In the genomic region with DNA sequence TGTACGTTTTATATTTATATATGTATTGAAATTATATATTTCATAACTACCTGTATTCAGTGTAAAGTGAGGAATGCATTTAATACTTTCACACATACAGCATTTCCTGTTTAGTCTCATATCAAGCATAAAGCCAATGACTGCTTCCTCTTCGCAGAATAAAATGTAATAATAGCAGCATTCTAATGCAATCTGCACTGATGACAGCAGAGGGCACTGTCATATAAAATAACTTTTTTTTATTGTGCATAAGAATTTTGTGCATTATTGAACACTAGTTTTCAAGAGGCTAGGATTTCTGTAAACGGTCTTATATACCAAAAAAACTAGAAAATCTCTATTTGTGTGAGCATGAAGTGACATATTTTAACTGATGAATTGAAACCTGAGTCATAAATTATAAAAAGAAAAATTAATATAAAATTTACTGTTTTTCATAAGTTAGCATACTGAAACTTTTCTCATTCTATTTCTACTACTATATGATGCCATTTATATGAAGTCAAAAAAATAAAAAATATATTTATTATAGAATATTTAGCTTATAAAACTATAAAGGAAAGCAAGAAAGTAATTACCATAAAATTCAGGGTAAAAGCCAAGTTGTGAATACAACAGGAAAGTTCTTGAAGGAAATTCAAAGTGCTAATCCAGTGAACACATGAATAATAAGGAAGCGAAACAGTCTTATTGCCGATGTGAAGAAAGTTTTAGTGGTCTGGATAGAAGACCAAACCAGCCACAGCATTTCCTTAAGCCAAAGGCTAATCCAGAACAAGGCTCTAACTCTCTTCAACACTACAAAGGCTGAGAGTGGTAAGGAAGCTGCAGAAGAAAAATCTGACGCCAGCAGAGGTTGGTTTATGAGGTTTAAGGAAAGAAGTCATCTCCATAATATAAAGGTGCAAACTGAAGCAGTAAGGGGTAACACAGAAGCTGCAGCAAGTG, we compare ENCODE assay signal across 8 cellular contexts. TPM values are rescaled to one million over a fixed set of nuclear protein-coding genes. Genes with fewer than 3 reads are reported as not detected.
A peak's percentile ranks its signal among the peaks of the same experiment; 100 is the strongest.
DNase-seq lines count a peak whose midpoint lies in the region; ATAC-seq and TF ChIP-seq lines count a peak whose summit lies in the region.

No MANE protein-coding gene starts in this region.

- DNase-seq in activated gamma-delta T cell treated with Interleukin-2 at 50 U/mL for 16 hours: peak; percentile 16
- DNase-seq in activated gamma-delta T cell (lab: John Stamatoyannopoulos, UW): no peak
- peak; percentile 15 for DNase-seq in HFF-Myc (ENCODE audit: extremely low read depth, low read depth)
- DNase-seq in NCI-H1048 (lab: John Stamatoyannopoulos, UW): peak; percentile 3
- DNase-seq in WTC11 (ENCODE audit: low spot score): no peak
- no peak for DNase-seq in endodermal cell
- peak; percentile 62 for DNase-seq in naive B cell
- no peak for DNase-seq in islet precursor cell

- no peaks in the 10 kb centered on the region for H3K4me1 ChIP-seq in endodermal cell (ENCODE audit: control insufficient read depth, insufficient read depth, low read length)

- H3K9me3 Mint-ChIP-seq in WTC11 (peaks cover 5% of the 10 kb centered on the region), endodermal cell (peaks cover 8% of the 10 kb centered on the region), naive B cell (peaks cover 0 to 6% (median 1%) of the 10 kb centered on the region in 7 donors)

- H3K9ac ChIP-seq in endodermal cell (ENCODE audit: extremely low read depth, low read length, poor library complexity, severe bottlenecking): no peak overlapping the region

- H3K27ac Mint-ChIP-seq in WTC11: peak overlapping the region; percentile 6; the same call in 1 of the 2 replicates
- no peak overlapping the region for H3K27ac Mint-ChIP-seq in endodermal cell
- peak overlapping the region in 2 of 6 donors; percentile 70 to 73 for H3K27ac Mint-ChIP-seq in naive B cell

- POLR2A ChIA-PET in WTC11 (lab: Charles Lee): interaction anchor here (0.6 kb wide), 1 partner anchor 56 kb away, joined by 6 read pairs; no protein-coding TSS in a partner anchor

- no peak for ATAC-seq in WTC11
- ATAC-seq in naive B cell (ENCODE audit: low read depth in 2 of 2): peak; percentile 98 to 99

- H3K27me3 Mint-ChIP-seq in WTC11 (ENCODE audit: low read depth): no peaks in the 10 kb centered on the region
- H3K27me3 Mint-ChIP-seq in endodermal cell (ENCODE audit: insufficient read depth): no peaks in the 10 kb centered on the region
- H3K27me3 Mint-ChIP-seq in naive B cell: no peaks in the 10 kb centered on the region

- CTCF ChIA-PET in WTC11 (lab: Charles Lee): interaction anchor here (0.5 to 2.1 kb wide), 9 partner anchors 8 to 1615 kb away, joined by 3 to 8 read pairs (median 3); a partner anchor contains a TSS

- no peak overlapping the region for H3K4me3 Mint-ChIP-seq in WTC11
- no peak overlapping the region for H3K4me3 Mint-ChIP-seq in endodermal cell
- H3K4me3 Mint-ChIP-seq in naive B cell: no peak overlapping the region

- H3K27ac ChIP-seq in endodermal cell (ENCODE audit: low read depth, low read length): no peak overlapping the region

- H3K4me1 Mint-ChIP-seq in WTC11 (peaks cover 12% of the 10 kb centered on the region), endodermal cell (peaks cover 4% of the 10 kb centered on the region), naive B cell (peaks cover 25 to 36% (median 26%) of the 10 kb centered on the region in 3 donors)

- H3K36me3 ChIP-seq in endodermal cell (ENCODE audit: control insufficient read depth, insufficient read depth, low read length): peaks cover 28% of the 10 kb centered on the region

- H3K36me3 Mint-ChIP-seq in WTC11: peaks cover 16% of the 10 kb centered on the region
- H3K36me3 Mint-ChIP-seq in endodermal cell (ENCODE audit: low read depth): peaks cover 24% of the 10 kb centered on the region
- peaks cover 15 to 19% of the 10 kb centered on the region in 2 donors for H3K36me3 Mint-ChIP-seq in naive B cell

- TF ChIP-seq CTCF in HFF-Myc (IDR thresholded peaks at IDR 0.05; ENCODE audit: low read depth, low read length, missing control alignments): peak; percentile 44
- TF ChIP-seq CTCF in WTC11 (IDR thresholded peaks at IDR 0.05): 0 out of 2 replicates have a peak, but pooled peaks have one; percentile 19
- peak; percentile 88 for TF ChIP-seq CTCF in endodermal cell (conservative IDR thresholded peaks at IDR 0.05)

- 79 to 89% methylated on average over 3 to 5 of the region's 6 CpGs for WGBS in endodermal cell (ENCODE audit: insufficient coverage in 1 of 2, insufficient read length in 1 of 2), 2 experiments

- no peaks in the 10 kb centered on the region for H3K27me3 ChIP-seq in endodermal cell (ENCODE audit: control insufficient read depth, insufficient read depth, low read length, poor library complexity, severe bottlenecking)

- H3K4me3 ChIP-seq in HFF-Myc (replicated peaks; ENCODE audit: low read depth, low read length) (no peak overlapping the region), endodermal cell (ENCODE audit: low read length) (no peak overlapping the region)

- peaks cover 9% of the 10 kb centered on the region for H3K9me3 ChIP-seq in endodermal cell (ENCODE audit: control insufficient read depth, low read length)

TF ChIP-seq in WTC11, 78 proteins besides CTCF, POLR2A, EP300 and RAD21:
- TF ChIP-seq FOXJ3 (CRISPR knock-in tag; IDR thresholded peaks at IDR 0.05; ENCODE audit: borderline replicate concordance) (no peak), IRF2 (CRISPR knock-in tag; IDR thresholded peaks at IDR 0.05; ENCODE audit: borderline replicate concordance, low read depth) (no peak), TCF7 (CRISPR knock-in tag; IDR thresholded peaks at IDR 0.05; ENCODE audit: low read depth) (no peak), ELF4 (CRISPR knock-in tag; IDR thresholded peaks at IDR 0.05; ENCODE audit: low read depth) (no peak), ESRRA (CRISPR knock-in tag; IDR thresholded peaks at IDR 0.05; ENCODE audit: borderline replicate concordance) (no peak), CREB1 (CRISPR knock-in tag; IDR thresholded peaks at IDR 0.05) (no peak)
- TF ChIP-seq, protein P1, sequence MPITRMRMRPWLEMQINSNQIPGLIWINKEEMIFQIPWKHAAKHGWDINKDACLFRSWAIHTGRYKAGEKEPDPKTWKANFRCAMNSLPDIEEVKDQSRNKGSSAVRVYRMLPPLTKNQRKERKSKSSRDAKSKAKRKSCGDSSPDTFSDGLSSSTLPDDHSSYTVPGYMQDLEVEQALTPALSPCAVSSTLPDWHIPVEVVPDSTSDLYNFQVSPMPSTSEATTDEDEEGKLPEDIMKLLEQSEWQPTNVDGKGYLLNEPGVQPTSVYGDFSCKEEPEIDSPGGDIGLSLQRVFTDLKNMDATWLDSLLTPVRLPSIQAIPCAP (CRISPR knock-in tag; IDR thresholded peaks at IDR 0.05): no peak

RNA-seq across cellular contexts. Expression of a gene that starts 36.3 kb away (rescaled TPM):
- 27.3 to 30.4 TPM (median 30.0 TPM) in 3 replicates for total RNA-seq in WTC11 (2021)
- total RNA-seq in endodermal cell: 10 to 100 TPM; 43.9 to 44.6 TPM
- polyA plus RNA-seq in endodermal cell (2013, experiment 1 of 2): 69.4 TPM
- 63.1 TPM for polyA plus RNA-seq in endodermal cell (2013, experiment 2 of 2)
- polyA plus RNA-seq in naive B cell (ENCODE audit: low read depth in 6 of 6): 10 to 100 TPM; 19.0 to 27.6 (median 21.6) TPM

RNA-seq across cellular contexts. Expression of a gene that starts 40.4 kb away (rescaled TPM):
- total RNA-seq in WTC11 (2021) (43.1 to 60.0 TPM (median 44.3 TPM) in 3 replicates), endodermal cell (10 to 100 TPM; 45.5 to 58.2 TPM)
- 70.2 TPM for polyA plus RNA-seq in endodermal cell (2013, experiment 1 of 2)
- 65.3 TPM for polyA plus RNA-seq in endodermal cell (2013, experiment 2 of 2)
- polyA plus RNA-seq in naive B cell (ENCODE audit: low read depth in 6 of 6): 100 to 1,000 TPM in 4 of 6 donors, 10 to 100 TPM in 2; 97.9 to 122 (median 102) TPM

Comparison
In these comparisons a context has a peak if more than half of its experiments do, and no peak if none do; other contexts are left out.
1. DNase-seq: peak in activated gamma-delta T cell treated with Interleukin-2 at 50 U/mL for 16 hours (single experiment), HFF-Myc (single experiment), NCI-H1048 (single experiment) and naive B cell (single experiment); none in activated gamma-delta T cell (single experiment), WTC11 (single experiment), endodermal cell (single experiment) and islet precursor cell (single experiment).
2. CTCF ChIP-seq: peak in every context shown above with its lines; median percentile 88 in endodermal cell; 44 in HFF-Myc; 19 in WTC11.